Comparison of ENCODE assay signal across 7 cellular contexts in genomic region chr22:42316988-42317387, GRCh38. TPM values are rescaled to one million over a fixed set of nuclear protein-coding genes. Genes with fewer than 3 reads are reported as not detected.
DNase-seq lines count a peak whose midpoint lies in the region; ATAC-seq lines count a peak whose summit lies in the region.

No MANE protein-coding gene starts in this region.

- H3K9me3 Mint-ChIP-seq in IgD-negative memory B cell = no peaks in the 10 kb centered on the region
- H3K9me3 Mint-ChIP-seq in activated CD4-positive, alpha-beta memory T cell treated with anti-CD3 and anti-CD28 coated beads for 36 hours = no peaks in the 10 kb centered on the region

- H3K27me3 Mint-ChIP-seq in IgD-negative memory B cell = peaks cover 20% of the 10 kb centered on the region
- H3K27me3 Mint-ChIP-seq in activated CD4-positive, alpha-beta memory T cell treated with anti-CD3 and anti-CD28 coated beads for 36 hours = no peaks in the 10 kb centered on the region

- H3K36me3 Mint-ChIP-seq in IgD-negative memory B cell = no peaks in the 10 kb centered on the region
- H3K36me3 Mint-ChIP-seq in activated CD4-positive, alpha-beta memory T cell treated with anti-CD3 and anti-CD28 coated beads for 36 hours = no peaks in the 10 kb centered on the region

- CTCF ChIA-PET in activated CD4-positive, alpha-beta memory T cell treated with anti-CD3 and anti-CD28 coated beads for 36 hours (lab: Charles Lee) = interaction anchor here (1.2 kb wide), 1 partner anchor 35 kb away, joined by 3 read pairs; no protein-coding TSS in a partner anchor

- H3K27ac Mint-ChIP-seq in IgD-negative memory B cell = peak overlapping the region in 1 of 3 donors; percentile 68
- H3K27ac Mint-ChIP-seq in activated CD4-positive, alpha-beta memory T cell treated with anti-CD3 and anti-CD28 coated beads for 36 hours = no peak overlapping the region

- POLR2A ChIA-PET in activated CD4-positive, alpha-beta memory T cell treated with anti-CD3 and anti-CD28 coated beads for 36 hours (lab: Charles Lee) = interaction anchor here (0.5 kb wide), 1 partner anchor 119 kb away, joined by 3 read pairs; no protein-coding TSS in a partner anchor

- DNase-seq in activated CD4-positive, alpha-beta memory T cell treated with anti-CD3 and anti-CD28 coated beads for 36 hours = peak; percentile 72
- DNase-seq in fibroblast of peridontal ligament (ENCODE audit: extremely low read depth) = peak; percentile 16
- peak in 2 of 3 experiments; percentile 14 to 44 for DNase-seq in stimulated activated CD4-positive, alpha-beta T cell treated with anti-CD3 and anti-CD28 coated beads, TNF-alpha, amount 100 ng/mL, for 24 hours (ENCODE audit: low read depth in 3 of 3)

- H3K4me1 Mint-ChIP-seq in IgD-negative memory B cell = peaks cover 7 to 12% (median 9%) of the 10 kb centered on the region in 3 donors
- peaks cover 34% of the 10 kb centered on the region for H3K4me1 Mint-ChIP-seq in activated CD4-positive, alpha-beta memory T cell treated with anti-CD3 and anti-CD28 coated beads for 36 hours (ENCODE audit: low read depth)

- intact Hi-C loops in activated CD4-positive, alpha-beta memory T cell treated with anti-CD3 and anti-CD28 coated beads for 36 hours (cut with micrococcal nuclease) = no loop called here

- H3K4me3 Mint-ChIP-seq in IgD-negative memory B cell = peak overlapping the region in 3 of 4 donors; percentile 35 to 78 (median 78)
- no peak overlapping the region for H3K4me3 Mint-ChIP-seq in activated CD4-positive, alpha-beta memory T cell treated with anti-CD3 and anti-CD28 coated beads for 36 hours

- ATAC-seq in HG03159 (IDR thresholded peaks at IDR 0.05; ENCODE audit: unreplicated experiment) (no peak), GM18498 (IDR thresholded peaks at IDR 0.05; ENCODE audit: unreplicated experiment) (no peak), GM21528 (IDR thresholded peaks at IDR 0.05; ENCODE audit: low FRiP score, unreplicated experiment) (no peak)

RNA-seq across cellular contexts. Expression of gene TCF20, which starts 46.5 kb away (rescaled TPM):
- polyA plus RNA-seq in IgD-negative memory B cell = 1.4 TPM
- 10 to 100 TPM; 69.6 to 71.6 TPM for total RNA-seq in activated CD4-positive, alpha-beta memory T cell treated with anti-CD3 and anti-CD28 coated beads for 36 hours

Comparison
In these comparisons a context has a peak if more than half of its experiments do, and no peak if none do; other contexts are left out.
1. DNase-seq: peak in every context shown above with its lines; median percentile 72 in activated CD4-positive, alpha-beta memory T cell treated with anti-CD3 and anti-CD28 coated beads for 36 hours; 29 in stimulated activated CD4-positive, alpha-beta T cell treated with anti-CD3 and anti-CD28 coated beads, TNF-alpha, amount 100 ng/mL, for 24 hours; 16 in fibroblast of peridontal ligament.